ENCODE assay signal across 1 cellular context in genomic region chr2:231299267-231299666, GRCh38.
TF ChIP-seq lines count a peak whose summit lies in the region.

No MANE protein-coding gene starts in this region.

TF ChIP-seq in GM23338, 12 proteins besides CTCF, POLR2A, EP300 and RAD21 (continued from another document):
- no peak for TF ChIP-seq EZH2phosphoT487 (IDR thresholded peaks at IDR 0.05; ENCODE audit: unreplicated experiment)
